8 cellular contexts compared by ENCODE assay signal in genomic region chr21:6436971-6437833, GRCh38.
A peak's percentile ranks its signal among the peaks of the same experiment; 100 is the strongest.
DNase-seq lines count a peak whose midpoint lies in the region; ATAC-seq and TF ChIP-seq lines count a peak whose summit lies in the region.
"Not testable (repeated sequence)": the region's sequence is repeated elsewhere in the genome, so short reads cannot be mapped to it uniquely, and the experiment has no call there.

No MANE protein-coding gene starts in this region.

- H3K27me3 Mint-ChIP-seq in activated CD8-positive, alpha-beta T cell treated with anti-CD3 and anti-CD28 coated beads for 36 hours; activated naive CD8-positive, alpha-beta T cell treated with anti-CD3 and anti-CD28 coated beads, Interleukin-2, amount 10 ng/mL, durations not matched to agents 7 days and 5 days; natural killer cell treated with Interleukin-12 subunit alpha and Interleukin-12 subunit beta and Interleukin-15 and Interleukin-18, amount 100 ng/mL, for 72 hours: not testable (repeated sequence)

- not testable (repeated sequence) for H3K36me3 ChIP-seq in BLaER1 treated with 17β-estradiol and CSF1 and Interleukin-3, amounts not matched to agents 10 nM and 100 nM; Panc1 (ENCODE audit: control insufficient read depth, insufficient read depth, low read length); right lobe of liver; thoracic aorta

- H4K20me1 ChIP-seq in BLaER1 treated with 17β-estradiol and CSF1 and Interleukin-3, amounts not matched to agents 10 nM and 100 nM = not testable (repeated sequence)

- POLR2A ChIA-PET in Panc1 (lab: Charles Lee); activated CD8-positive, alpha-beta T cell treated with anti-CD3 and anti-CD28 coated beads for 36 hours (lab: Charles Lee); activated naive CD8-positive, alpha-beta T cell treated with anti-CD3 and anti-CD28 coated beads, Interleukin-2, amount 10 ng/mL, durations not matched to agents 7 days and 5 days (lab: Charles Lee): not testable (repeated sequence)

- TF ChIP-seq CTCF in Panc1 (IDR thresholded peaks at IDR 0.05); activated CD8-positive, alpha-beta T cell treated with anti-CD3 and anti-CD28 coated beads for 36 hours (IDR thresholded peaks at IDR 0.05); right lobe of liver (IDR thresholded peaks at IDR 0.05); thoracic aorta (IDR thresholded peaks at IDR 0.05): not testable (repeated sequence)

- intact Hi-C loops in Panc1 (cut with micrococcal nuclease; ENCODE audit: unreplicated experiment); activated CD8-positive, alpha-beta T cell treated with anti-CD3 and anti-CD28 coated beads for 36 hours (cut with micrococcal nuclease); Right ventricle myocardium inferior (cut with DNase I); right lobe of liver (cut with DNase I): not testable (repeated sequence)

- not testable (repeated sequence) for H3K9me3 Mint-ChIP-seq in activated CD8-positive, alpha-beta T cell treated with anti-CD3 and anti-CD28 coated beads for 36 hours; activated naive CD8-positive, alpha-beta T cell treated with anti-CD3 and anti-CD28 coated beads, Interleukin-2, amount 10 ng/mL, durations not matched to agents 7 days and 5 days; natural killer cell treated with Interleukin-12 subunit alpha and Interleukin-12 subunit beta and Interleukin-15 and Interleukin-18, amount 100 ng/mL, for 72 hours

- BruUV-seq in Panc1 (replicated peaks; lab: Mats Ljungman, UMichigan) = not testable (repeated sequence)

- ATAC-seq in Panc1 (peak; percentile 62; the same call in 1 of the 2 replicates), Right ventricle myocardium inferior (peak; percentile 93), right lobe of liver (peak; percentile 58 to 81 (median 73)), thoracic aorta (ENCODE audit: insufficient number of reproducible peaks, low FRiP score, low read depth) (peak; percentile 60)
- ATAC-seq in activated CD8-positive, alpha-beta T cell treated with anti-CD3 and anti-CD28 coated beads for 36 hours = peak; percentile 62
- peak; percentile 76 for ATAC-seq in activated naive CD8-positive, alpha-beta T cell treated with anti-CD3 and anti-CD28 coated beads, Interleukin-2, amount 10 ng/mL, durations not matched to agents 7 days and 5 days (ENCODE audit: low read depth)
- ATAC-seq in natural killer cell treated with Interleukin-12 subunit alpha and Interleukin-12 subunit beta and Interleukin-15 and Interleukin-18, amount 100 ng/mL, for 72 hours = peak; percentile 75 to 79

- CTCF ChIA-PET in Panc1 (lab: Charles Lee); activated CD8-positive, alpha-beta T cell treated with anti-CD3 and anti-CD28 coated beads for 36 hours (lab: Charles Lee): not testable (repeated sequence)

- DNase-seq in Panc1 (ENCODE audit: low read depth, low spot score); activated naive CD8-positive, alpha-beta T cell treated with anti-CD3 and anti-CD28 coated beads, Interleukin-2, amount 10 ng/mL, durations not matched to agents 7 days and 5 days; Right ventricle myocardium inferior (ENCODE audit: missing footprints); natural killer cell treated with Interleukin-12 subunit alpha and Interleukin-12 subunit beta and Interleukin-15 and Interleukin-18, amount 100 ng/mL, for 72 hours (ENCODE audit: low spot score); thoracic aorta (ENCODE audit: low spot score): not testable (repeated sequence)
- DNase-seq in activated CD8-positive, alpha-beta T cell treated with anti-CD3 and anti-CD28 coated beads for 36 hours = peak; percentile 11
- DNase-seq in right lobe of liver = peak in 1 of 3 donors; percentile 48

- H3K4me3 ChIP-seq in BLaER1 treated with 17β-estradiol and CSF1 and Interleukin-3, amounts not matched to agents 10 nM and 100 nM; Panc1 (ENCODE audit: low read depth in 2 of 2, low read length in 2 of 2); right lobe of liver; thoracic aorta: not testable (repeated sequence)

- not testable (repeated sequence) for H3K9ac ChIP-seq in BLaER1 treated with 17β-estradiol and CSF1 and Interleukin-3, amounts not matched to agents 10 nM and 100 nM

- WGBS in right lobe of liver (ENCODE audit: insufficient coverage, low coverage, low lambda C conversion rate, missing lambda C conversion rate) = no CpG with 5 or more reads among the region's 21 CpGs

- in situ Hi-C loops in Panc1 (cut with HindIII; ENCODE audit: low pct_unique_long_range_greater_than_20kb, low sequenced_read_pairs) = not testable (repeated sequence)

- peak overlapping the region; percentile 45 for H3K27ac Mint-ChIP-seq in activated CD8-positive, alpha-beta T cell treated with anti-CD3 and anti-CD28 coated beads for 36 hours
- H3K27ac Mint-ChIP-seq in activated naive CD8-positive, alpha-beta T cell treated with anti-CD3 and anti-CD28 coated beads, Interleukin-2, amount 10 ng/mL, durations not matched to agents 7 days and 5 days = peak overlapping the region; percentile 90
- H3K27ac Mint-ChIP-seq in natural killer cell treated with Interleukin-12 subunit alpha and Interleukin-12 subunit beta and Interleukin-15 and Interleukin-18, amount 100 ng/mL, for 72 hours = not testable (repeated sequence)

- H3K4me2 ChIP-seq in BLaER1 treated with 17β-estradiol and CSF1 and Interleukin-3, amounts not matched to agents 10 nM and 100 nM = peak overlapping the region; percentile 32 to 63 (median 43); a peak in 17 of 22 replicates

- not testable (repeated sequence) for H3K36me3 Mint-ChIP-seq in activated CD8-positive, alpha-beta T cell treated with anti-CD3 and anti-CD28 coated beads for 36 hours (ENCODE audit: low read depth); activated naive CD8-positive, alpha-beta T cell treated with anti-CD3 and anti-CD28 coated beads, Interleukin-2, amount 10 ng/mL, durations not matched to agents 7 days and 5 days; natural killer cell treated with Interleukin-12 subunit alpha and Interleukin-12 subunit beta and Interleukin-15 and Interleukin-18, amount 100 ng/mL, for 72 hours

- H3K27ac ChIP-seq in BLaER1 treated with 17β-estradiol and CSF1 and Interleukin-3, amounts not matched to agents 10 nM and 100 nM; Panc1 (ENCODE audit: low read length); thoracic aorta: not testable (repeated sequence)
- peak overlapping the region in 1 of 3 donors; percentile 53 for H3K27ac ChIP-seq in right lobe of liver

- not testable (repeated sequence) for H3K4me1 Mint-ChIP-seq in activated CD8-positive, alpha-beta T cell treated with anti-CD3 and anti-CD28 coated beads for 36 hours (ENCODE audit: low read depth); activated naive CD8-positive, alpha-beta T cell treated with anti-CD3 and anti-CD28 coated beads, Interleukin-2, amount 10 ng/mL, durations not matched to agents 7 days and 5 days; natural killer cell treated with Interleukin-12 subunit alpha and Interleukin-12 subunit beta and Interleukin-15 and Interleukin-18, amount 100 ng/mL, for 72 hours (ENCODE audit: low read depth in 2 of 2)

- H3K9me3 ChIP-seq in BLaER1 treated with 17β-estradiol and CSF1 and Interleukin-3, amounts not matched to agents 10 nM and 100 nM (replicated peaks in 1 of 11); Panc1 (ENCODE audit: control insufficient read depth, insufficient read depth, low read depth, low read length); right lobe of liver; thoracic aorta: not testable (repeated sequence)

- not testable (repeated sequence) for TF ChIP-seq POLR2A in right lobe of liver (IDR thresholded peaks at IDR 0.05)

- H3K4me3 Mint-ChIP-seq in activated CD8-positive, alpha-beta T cell treated with anti-CD3 and anti-CD28 coated beads for 36 hours; natural killer cell treated with Interleukin-12 subunit alpha and Interleukin-12 subunit beta and Interleukin-15 and Interleukin-18, amount 100 ng/mL, for 72 hours: not testable (repeated sequence)
- H3K4me3 Mint-ChIP-seq in activated naive CD8-positive, alpha-beta T cell treated with anti-CD3 and anti-CD28 coated beads, Interleukin-2, amount 10 ng/mL, durations not matched to agents 7 days and 5 days = peak overlapping the region; percentile 70

- not testable (repeated sequence) for H3K27me3 ChIP-seq in BLaER1 treated with 17β-estradiol and CSF1 and Interleukin-3, amounts not matched to agents 10 nM and 100 nM; Panc1 (ENCODE audit: control insufficient read depth, insufficient read depth, low read length); right lobe of liver; thoracic aorta (replicated peaks; ENCODE audit: insufficient read depth)

- peaks cover 4 to 14% (median 12%) of the 10 kb centered on the region in 10 experiments; a peak in 12 of 20 replicates for H3K4me1 ChIP-seq in BLaER1 treated with 17β-estradiol and CSF1 and Interleukin-3, amounts not matched to agents 10 nM and 100 nM
- H3K4me1 ChIP-seq in Panc1 (ENCODE audit: control insufficient read depth, insufficient read depth, low read length); right lobe of liver; thoracic aorta (ENCODE audit: control insufficient read depth in 1 of 2, low read depth in 2 of 2): not testable (repeated sequence)
